Comparison of ENCODE assay signal across 31 cellular contexts in the genomic region with DNA sequence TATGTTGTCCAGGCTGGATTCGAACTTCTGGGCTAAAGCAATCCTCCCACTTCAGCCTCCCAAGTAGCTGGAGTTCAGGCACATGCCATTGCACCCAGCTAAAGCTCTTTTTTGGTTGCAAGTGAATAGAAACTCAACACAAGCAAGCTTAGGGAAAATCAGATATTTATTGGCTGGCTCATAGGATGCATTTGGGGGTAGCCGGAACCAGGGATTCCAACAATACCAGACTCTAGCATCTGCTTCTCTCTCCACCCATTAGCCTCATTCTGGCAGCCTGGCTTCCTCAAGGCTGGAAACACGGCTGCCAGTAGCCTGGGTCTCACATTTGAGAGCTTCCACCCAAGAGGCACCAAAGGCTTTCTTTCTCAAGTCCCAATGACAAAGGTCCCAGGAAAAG. TPM values are rescaled to one million over a fixed set of nuclear protein-coding genes. Genes with fewer than 3 reads are reported as not detected.
"Had no signal": no experiment of that assay in that cellular context is flagged by ENCODE, and none has a peak within 500 bp of the region (broad histone marks: within the 10 kb centered on the region; RNA-seq: fewer than 3 reads in every experiment).

No MANE protein-coding gene starts in this region.

- H3K4me1 ChIP-seq: neural progenitor cell had no signal

- H3K27me3 ChIP-seq: heart right ventricle, left lung, neural progenitor cell, neutrophil, ovary, right atrium auricular region, right lobe of liver, suprapubic skin, tibial nerve, uterus had no signal

- H3K9ac ChIP-seq: neural progenitor cell had no signal

- H3K9me3 ChIP-seq: heart right ventricle, left lung, lower lobe of right lung, neutrophil, ovary, right atrium auricular region, right lobe of liver, suprapubic skin, thoracic aorta, tibial nerve, uterus had no signal

- H3K4me2 ChIP-seq: neural progenitor cell had no signal

- H3K36me3 ChIP-seq: heart right ventricle, left lung, lower lobe of right lung, neural progenitor cell, neutrophil, ovary, right atrium auricular region, right lobe of liver, suprapubic skin, thoracic aorta, tibial nerve, uterus had no signal

- H3K27ac ChIP-seq: heart right ventricle, left lung, lower lobe of right lung, neural progenitor cell, neutrophil, ovary, right lobe of liver, suprapubic skin, tibial nerve, uterus had no signal

- H3K4me3 ChIP-seq: heart right ventricle, left lung, lower lobe of right lung, neural progenitor cell, ovary, right atrium auricular region, right lobe of liver, skin epidermis, suprapubic skin, thoracic aorta, tibial nerve, uterus had no signal

- H2AFZ ChIP-seq: neural progenitor cell had no signal

- DNase-seq: heart right ventricle; hypothalamus; immature natural killer cell; kidney; left colon; left lung; lower lobe of right lung; mammary epithelial cell; mesenchymal stem cell; naive thymus-derived CD8-positive, alpha-beta T cell; nephron progenitor cell; occipital lobe; ovary; right lobe of liver; stimulated activated CD4-positive, alpha-beta T cell treated with anti-CD3 and anti-CD28 coated beads, Interleukin-12 subunit alpha, Interleukin-12 subunit beta, amount 100 ng/mL, for 4 hours; stimulated activated CD4-positive, alpha-beta T cell treated with anti-CD3 and anti-CD28 coated beads, Interleukin-4, amount 100 ng/mL, for 24 hours; stimulated activated naive CD4-positive, alpha-beta T cell; uterus had no signal

RNA-seq across cellular contexts. Expression of gene SPINK4, which starts 49.9 kb away (rescaled TPM):
- total RNA-seq: heart right ventricle; kidney; left lung; lower lobe of right lung; mammary epithelial cell; mononuclear cell; naive thymus-derived CD8-positive, alpha-beta T cell; occipital lobe; ovary; progenitor cell of endocrine pancreas; pulmonary artery endothelial cell; renal cortical epithelial cell; right atrium auricular region; right lobe of liver; subcutaneous adipose tissue; suprapubic skin; thoracic aorta; tibial nerve; ureter; uterus had no signal
